19 cellular contexts compared by ENCODE assay signal in genomic region chr7:135938086-135938485, GRCh38. TPM values are rescaled to one million over a fixed set of nuclear protein-coding genes. Genes with fewer than 3 reads are reported as not detected.
DNase-seq lines count a peak whose midpoint lies in the region; ATAC-seq, FAIRE-seq and TF ChIP-seq lines count a peak whose summit lies in the region.
"Had no signal": no experiment of that assay in that cellular context is flagged by ENCODE, and none has a peak within 500 bp of the region (broad histone marks: within the 10 kb centered on the region; RNA-seq: fewer than 3 reads in every experiment).

No MANE protein-coding gene starts in this region.

- H3K4me1 ChIP-seq in GM23248 (ENCODE audit: insufficient read depth) (peaks cover 19% of the 10 kb centered on the region), K562 (replicated peaks in 1 of 2; ENCODE audit: control insufficient read depth in 2 of 2, insufficient read depth in 2 of 2, low read length in 2 of 2) (peaks cover 45 to 91% of the 10 kb centered on the region in 2 experiments), sigmoid colon (peaks cover 0 to 33% (median 20%) of the 10 kb centered on the region in 4 donors), smooth muscle cell (ENCODE audit: low read depth) (no peaks in the 10 kb centered on the region)

- TF ChIP-seq EP300 in K562 (IDR thresholded peaks at IDR 0.05; ENCODE audit: low read length) (peak; percentile 44; the same call in 1 of the 2 replicates), sigmoid colon (IDR thresholded peaks at IDR 0.05) (no peak)

- TF ChIP-seq POLR2A in K562 (conservative IDR thresholded peaks at IDR 0.05) (no peak), sigmoid colon (IDR thresholded peaks at IDR 0.05) (no peak)

- CTCF ChIA-PET in CD4-positive, alpha-beta T cell (lab: Charles Lee) = interaction anchor here (0.8 to 1.2 kb wide), 2 partner anchors 12 to 13 kb away, joined by 3 to 4 read pairs; no protein-coding TSS in a partner anchor
- CTCF ChIA-PET in K562 (lab: Yijun Ruan, JAX; ENCODE audit: low intra/inter-chr PET ratio) = no interaction called here

- peaks cover 36% of the 10 kb centered on the region for H3K36me3 Mint-ChIP-seq in CD4-positive, alpha-beta T cell (ENCODE audit: low read depth)
- H3K36me3 Mint-ChIP-seq in natural killer cell treated with Interleukin-12 subunit alpha and Interleukin-12 subunit beta and Interleukin-15 and Interleukin-18, amount 100 ng/mL, for 72 hours = no peaks in the 10 kb centered on the region

- no peak for ATAC-seq in CD4-positive, alpha-beta T cell (ENCODE audit: poor library complexity)
- no peak for ATAC-seq in K562
- no peak for ATAC-seq in natural killer cell treated with Interleukin-12 subunit alpha and Interleukin-12 subunit beta and Interleukin-15 and Interleukin-18, amount 100 ng/mL, for 72 hours
- ATAC-seq: PC-3 had no signal

- no peak for FAIRE-seq in K562 (lab: Jason Lieb, UNC)
- FAIRE-seq: GM12878, H1 had no signal

- H4K20me1 ChIP-seq in GM23248 (ENCODE audit: insufficient read depth) (no peaks in the 10 kb centered on the region), K562 (replicated peaks; ENCODE audit: control insufficient read depth, insufficient read depth, low read length) (no peaks in the 10 kb centered on the region), smooth muscle cell (ENCODE audit: low read depth) (peaks cover 50% of the 10 kb centered on the region)

- no peaks in the 10 kb centered on the region for H3K27me3 Mint-ChIP-seq in CD4-positive, alpha-beta T cell
- no peaks in the 10 kb centered on the region for H3K27me3 Mint-ChIP-seq in natural killer cell treated with Interleukin-12 subunit alpha and Interleukin-12 subunit beta and Interleukin-15 and Interleukin-18, amount 100 ng/mL, for 72 hours

- H3K4me3 ChIP-seq in GM23248 (no peak overlapping the region), K562 (no peak overlapping the region), sigmoid colon (no peak overlapping the region), smooth muscle cell (no peak overlapping the region)
- H3K4me3 ChIP-seq: GM12878, SJSA1 had no signal

- no peaks in the 10 kb centered on the region for H3K9me2 ChIP-seq in GM23248 (ENCODE audit: insufficient read depth)

- no peaks in the 10 kb centered on the region for H3K27me3 ChIP-seq in CD4-positive, alpha-beta T cell (ENCODE audit: control insufficient read depth, insufficient read depth, low read length)
- H3K27me3 ChIP-seq in GM23248 (replicated peaks; ENCODE audit: insufficient read depth) (no peaks in the 10 kb centered on the region), K562 (ENCODE audit: control insufficient read depth in 2 of 2, insufficient read depth in 2 of 2, low read length in 2 of 2) (no peaks in the 10 kb centered on the region), sigmoid colon (no peaks in the 10 kb centered on the region), smooth muscle cell (ENCODE audit: low read depth) (no peaks in the 10 kb centered on the region)
- H3K27me3 ChIP-seq: SJSA1 had no signal

- H2AFZ ChIP-seq in GM23248 (no peak overlapping the region), K562 (ENCODE audit: low read depth, low read length) (no peak overlapping the region), smooth muscle cell (ENCODE audit: low read depth) (no peak overlapping the region)

- peaks cover 98% of the 10 kb centered on the region for H3K79me2 ChIP-seq in GM23248 (ENCODE audit: insufficient read depth)
- peaks cover 93% of the 10 kb centered on the region for H3K79me2 ChIP-seq in K562 (ENCODE audit: control insufficient read depth, insufficient read depth, low read length)
- H3K79me2 ChIP-seq in smooth muscle cell (ENCODE audit: low read depth) = peaks cover 95% of the 10 kb centered on the region

- intact Hi-C loops in CD4-positive, alpha-beta T cell (cut with DNase I, micrococcal nuclease) = no loop called here
- intact Hi-C loops in K562 (cut with micrococcal nuclease) = no loop called here
- intact Hi-C loops in sigmoid colon (cut with DNase I) = no loop called here

- H3F3A ChIP-seq in GM23248 (ENCODE audit: insufficient read depth) (no peaks in the 10 kb centered on the region), smooth muscle cell (ENCODE audit: low read depth) (no peaks in the 10 kb centered on the region)

- no peak for DNase-seq in CD4-positive, alpha-beta T cell
- DNase-seq in GM23248 (no peak), K562 (ENCODE audit: extremely low read depth in 1 of 4, low spot score in 3 of 4) (peak in 2 of 4 experiments; percentile 32 to 38), sigmoid colon (no peak), smooth muscle cell (lab: John Stamatoyannopoulos, UW; ENCODE audit: unreplicated experiment) (no peak)
- no peak for DNase-seq in natural killer cell treated with Interleukin-12 subunit alpha and Interleukin-12 subunit beta and Interleukin-15 and Interleukin-18, amount 100 ng/mL, for 72 hours (ENCODE audit: low spot score)
- DNase-seq in stimulated activated CD4-positive, alpha-beta T cell treated with anti-CD3 and anti-CD28 coated beads, Interleukin-2, amount 100 ng/mL, for 24 hours = no peak
- DNase-seq: ACHN, DMS153, NCI-H1048, NCI-H1436, NCI-H2029, NCI-H345, NCI-H524 treated with DMSO at 0.1 percent for 48 hours, PC-3 had no signal

- H3K4me2 ChIP-seq in GM23248 (ENCODE audit: unreplicated experiment) = peak overlapping the region; percentile 42
- H3K4me2 ChIP-seq in K562 (ENCODE audit: insufficient read depth, low read length) = peak overlapping the region; percentile 67; the same call in 1 of the 2 replicates
- H3K4me2 ChIP-seq in smooth muscle cell = no peak overlapping the region

- no peaks in the 10 kb centered on the region for H3K9me3 Mint-ChIP-seq in CD4-positive, alpha-beta T cell
- no peaks in the 10 kb centered on the region for H3K9me3 Mint-ChIP-seq in natural killer cell treated with Interleukin-12 subunit alpha and Interleukin-12 subunit beta and Interleukin-15 and Interleukin-18, amount 100 ng/mL, for 72 hours

- H3K9ac ChIP-seq in GM23248 (no peak overlapping the region), K562 (ENCODE audit: insufficient read depth in 1 of 2, low read depth in 2 of 2, low read length in 2 of 2) (peak overlapping the region in 1 of 2 experiments; percentile 51; a peak in 2 of 4 replicates), smooth muscle cell (ENCODE audit: low read depth) (no peak overlapping the region)

- peak overlapping the region; percentile 68 for H3K27ac Mint-ChIP-seq in CD4-positive, alpha-beta T cell
- peak overlapping the region; percentile 15 to 45 for H3K27ac Mint-ChIP-seq in natural killer cell treated with Interleukin-12 subunit alpha and Interleukin-12 subunit beta and Interleukin-15 and Interleukin-18, amount 100 ng/mL, for 72 hours

- H3K36me3 ChIP-seq in GM23248 (ENCODE audit: low read depth) = no peaks in the 10 kb centered on the region
- H3K36me3 ChIP-seq in K562 (ENCODE audit: control insufficient read depth, insufficient read depth, low read length) = peaks cover 35% of the 10 kb centered on the region
- no peaks in the 10 kb centered on the region for H3K36me3 ChIP-seq in sigmoid colon
- no peaks in the 10 kb centered on the region for H3K36me3 ChIP-seq in smooth muscle cell (ENCODE audit: low read depth)

- no peak overlapping the region for H3K4me3 Mint-ChIP-seq in CD4-positive, alpha-beta T cell
- H3K4me3 Mint-ChIP-seq in natural killer cell treated with Interleukin-12 subunit alpha and Interleukin-12 subunit beta and Interleukin-15 and Interleukin-18, amount 100 ng/mL, for 72 hours = no peak overlapping the region

- H3K27ac ChIP-seq in CD4-positive, alpha-beta T cell (ENCODE audit: low read depth, low read length) = no peak overlapping the region
- peak overlapping the region; percentile 34; the same call in 1 of the 2 replicates for H3K27ac ChIP-seq in GM23248
- H3K27ac ChIP-seq in K562 (ENCODE audit: extremely low read depth, low read depth, low read length) = peak overlapping the region; percentile 79
- H3K27ac ChIP-seq in sigmoid colon = no peak overlapping the region
- no peak overlapping the region for H3K27ac ChIP-seq in smooth muscle cell (ENCODE audit: low read depth)
- H3K27ac ChIP-seq: C4-2B, SJSA1 had no signal

- TF ChIP-seq CTCF in CD4-positive, alpha-beta T cell (IDR thresholded peaks at IDR 0.05) = no peak
- TF ChIP-seq CTCF in K562 (IDR thresholded peaks at IDR 0.05 in 2 of 3, conservative IDR thresholded peaks at IDR 0.05 in 1 of 3; ENCODE audit: insufficient read depth in 2 of 3, low read depth in 1 of 3, low read length in 3 of 3) (no peak), sigmoid colon (IDR thresholded peaks at IDR 0.05) (no peak), smooth muscle cell (IDR thresholded peaks at IDR 0.05; ENCODE audit: borderline replicate concordance, insufficient read depth, poor library complexity, severe bottlenecking) (no peak)

- H3K9me1 ChIP-seq in K562 (ENCODE audit: control insufficient read depth, insufficient read depth, low read length) = no peaks in the 10 kb centered on the region

- H3K9me3 ChIP-seq in CD4-positive, alpha-beta T cell (ENCODE audit: control insufficient read depth, low read length) = no peaks in the 10 kb centered on the region
- H3K9me3 ChIP-seq in GM23248 (ENCODE audit: low read depth) (no peaks in the 10 kb centered on the region), K562 (replicated peaks; ENCODE audit: control insufficient read depth, insufficient read depth, low read depth, low read length) (no peaks in the 10 kb centered on the region), sigmoid colon (no peaks in the 10 kb centered on the region), smooth muscle cell (replicated peaks; ENCODE audit: low read depth) (no peaks in the 10 kb centered on the region)
- H3K9me3 ChIP-seq: SJSA1 had no signal

- POLR2A ChIA-PET in CD4-positive, alpha-beta T cell (lab: Charles Lee) = interaction anchor here (0.9 kb wide), 2 partner anchors 12 to 28 kb away, joined by 3 read pairs; no protein-coding TSS in a partner anchor
- POLR2A ChIA-PET in K562 (lab: Yijun Ruan, JAX) = interaction anchor here (0.8 to 5.9 kb wide), 5 partner anchors 6 to 683 kb away, joined by 3 to 45 read pairs (median 3); no protein-coding TSS in a partner anchor

- in situ Hi-C loops in GM23248 (cut with MboI) (no loop called here), K562 (cut with MboI) (no loop called here)

- H3K4me1 Mint-ChIP-seq in CD4-positive, alpha-beta T cell (ENCODE audit: low read depth) = peaks cover 90% of the 10 kb centered on the region
- peaks cover 58 to 79% of the 10 kb centered on the region in 2 donors for H3K4me1 Mint-ChIP-seq in natural killer cell treated with Interleukin-12 subunit alpha and Interleukin-12 subunit beta and Interleukin-15 and Interleukin-18, amount 100 ng/mL, for 72 hours (ENCODE audit: low read depth in 2 of 2)

- no TSS peak for BruUV-seq in K562 (replicated peaks; lab: Mats Ljungman, UMichigan)

- TF ChIP-seq RAD21 in K562 (CRISPR knock-in tag; conservative IDR thresholded peaks at IDR 0.05 in 1 of 2, IDR thresholded peaks at IDR 0.05 in 1 of 2) = no peak

RNA-seq across cellular contexts. Expression of gene MTPN, which starts 39.1 kb away (rescaled TPM):
- total RNA-seq in CD4-positive, alpha-beta T cell = 10 to 100 TPM; 88.4 to 94.0 TPM
- total RNA-seq in GM23248 (2014; rRNA removed; shearing (Covaris generic)) = 145 and 159 TPM in 2 replicates
- polyA plus RNA-seq in GM23248 (2016; fragmentation: Nextera tagmentation; extraction: Ambion mirVana) = 130 and 133 TPM in 2 replicates
- total RNA-seq in K562 (2011; cell fraction: chromatin; rRNA removed; ENCODE audit: low replicate concordance) = 24.4 and 41.1 TPM in 2 replicates
- total RNA-seq in K562 (2011; cell fraction: nucleolus; rRNA removed) = 26.7 and 34.1 TPM in 2 replicates
- 43.8 and 76.6 TPM in 2 replicates for total RNA-seq in K562 (2011; cell fraction: nucleoplasm; rRNA removed)
- total RNA-seq in K562 (2014; rRNA removed) = 94.4 and 128 TPM in 2 replicates
- 156 and 189 TPM in 2 replicates for total RNA-seq in K562 (2014; rRNA removed; fragmentation: Illumina TruSeq; extraction: Trizol)
- total RNA-seq in K562 (2015; rRNA removed; fragmentation: Illumina TruSeq; extraction: Trizol) = 154 and 159 TPM in 2 replicates
- 236 and 261 TPM in 2 replicates for total RNA-seq in K562 (2021)
- polyA plus RNA-seq in K562 (2011; rRNA removed) = 189 and 191 TPM in 2 replicates
- polyA plus RNA-seq in K562 (2011; cell fraction: cytosol; rRNA removed) = 69.3 and 142 TPM in 2 replicates
- 61.0 and 67.9 TPM in 2 replicates for polyA plus RNA-seq in K562 (2011; cell fraction: nucleus; rRNA removed)
- polyA plus RNA-seq in K562 (2012) = 190 and 199 TPM in 2 replicates
- 224 and 243 TPM in 2 replicates for polyA plus RNA-seq in K562 (2014; fragmentation: Illumina TruSeq; extraction: Trizol)
- 10 to 100 TPM; 68.5 to 68.6 TPM for polyA plus RNA-seq in K562 (2014; fragmentation: Nextera tagmentation; extraction: Ambion mirVana)
- 133 and 148 TPM in 2 replicates for polyA plus RNA-seq in K562 (2014; rRNA removed)
- polyA minus RNA-seq in K562 (2011; rRNA and poly(A)+ RNA removed) = 247 and 299 TPM in 2 replicates
- 168 and 172 TPM in 2 replicates for polyA minus RNA-seq in K562 (2011; cell fraction: cytosol; rRNA and poly(A)+ RNA removed)
- 70.3 and 88.3 TPM in 2 replicates for polyA minus RNA-seq in K562 (2011; cell fraction: nucleus; rRNA and poly(A)+ RNA removed)
- 100 to 1,000 TPM; 148 to 190 TPM for total RNA-seq in natural killer cell treated with Interleukin-12 subunit alpha and Interleukin-12 subunit beta and Interleukin-15 and Interleukin-18, amount 100 ng/mL, for 72 hours
- total RNA-seq in sigmoid colon = 10 to 100 TPM; 74.4 to 96.7 (median 78.4) TPM
- polyA plus RNA-seq in sigmoid colon = 10 to 100 TPM; 65.5 to 95.7 (median 86.2) TPM
- total RNA-seq in smooth muscle cell = 138 and 151 TPM in 2 replicates
- 36.4 and 53.2 TPM in 2 replicates for polyA plus RNA-seq in smooth muscle cell

Comparison
In these comparisons a context has a peak if more than half of its experiments do, and no peak if none do; other contexts are left out.
1. H3K27ac ChIP-seq: peak in GM23248 (single experiment) and K562 (single experiment); none in CD4-positive, alpha-beta T cell (single experiment), sigmoid colon (0 of 4) and smooth muscle cell (single experiment).